Comparison of ENCODE assay signal across 9 cellular contexts in genomic region chr14:74867673-74868072, GRCh38. TPM values are rescaled to one million over a fixed set of nuclear protein-coding genes. Genes with fewer than 3 reads are reported as not detected.
A peak's percentile ranks its signal among the peaks of the same experiment; 100 is the strongest.
DNase-seq lines count a peak whose midpoint lies in the region; ATAC-seq and TF ChIP-seq lines count a peak whose summit lies in the region.
"Had no signal": no experiment of that assay in that cellular context is flagged by ENCODE, and none has a peak within 500 bp of the region (broad histone marks: within the 10 kb centered on the region; RNA-seq: fewer than 3 reads in every experiment).

No MANE protein-coding gene starts in this region.

- no peaks in the 10 kb centered on the region for H3K4me1 ChIP-seq in endodermal cell (ENCODE audit: control insufficient read depth, insufficient read depth, low read length)

- DNase-seq in Kasumi-1 (lab: John Stamatoyannopoulos, UW) (peak; percentile 53 to 75), fibroblast of gingiva (ENCODE audit: low read depth) (peak; percentile 87), NCI-H2107 (lab: John Stamatoyannopoulos, UW) (no peak), endodermal cell (no peak)
- DNase-seq in activated CD8-positive, alpha-beta memory T cell treated with anti-CD3 and anti-CD28 coated beads for 4 hours (ENCODE audit: low read depth in 2 of 2) = peak; percentile 16 to 43
- peak; percentile 21 for DNase-seq in stimulated activated CD8-positive, alpha-beta memory T cell treated with anti-CD3 and anti-CD28 coated beads, Interleukin-12 subunit alpha, Interleukin-12 subunit beta, amount 100 ng/mL, for 4 hours (ENCODE audit: low read depth)

- H3K27me3 ChIP-seq in endodermal cell (ENCODE audit: control insufficient read depth, insufficient read depth, low read length, poor library complexity, severe bottlenecking) = peaks cover 29% of the 10 kb centered on the region

- H3K4me3 ChIP-seq in endodermal cell (ENCODE audit: low read length) = no peak overlapping the region

- H3K9ac ChIP-seq in endodermal cell (ENCODE audit: extremely low read depth, low read length, poor library complexity, severe bottlenecking) = no peak overlapping the region

- H3K4me3 Mint-ChIP-seq in endodermal cell = no peak overlapping the region

- TF ChIP-seq CTCF in endodermal cell (conservative IDR thresholded peaks at IDR 0.05) = no peak

- 82 to 93% methylated on average over 5 of the region's 5 CpGs for WGBS in endodermal cell (ENCODE audit: insufficient coverage in 1 of 2, insufficient read length in 1 of 2), 2 experiments

- H3K27ac Mint-ChIP-seq in endodermal cell = no peak overlapping the region

- no peaks in the 10 kb centered on the region for H3K36me3 Mint-ChIP-seq in endodermal cell (ENCODE audit: low read depth)

- H3K4me1 Mint-ChIP-seq in endodermal cell = no peaks in the 10 kb centered on the region

- H3K36me3 ChIP-seq in endodermal cell (ENCODE audit: control insufficient read depth, insufficient read depth, low read length) = no peaks in the 10 kb centered on the region

- H3K27me3 Mint-ChIP-seq in endodermal cell (ENCODE audit: insufficient read depth) = peaks cover 32% of the 10 kb centered on the region

- ATAC-seq in GM21367 (IDR thresholded peaks at IDR 0.05; ENCODE audit: unreplicated experiment) = no peak
- no peak for ATAC-seq in HG03108 (IDR thresholded peaks at IDR 0.05; ENCODE audit: unreplicated experiment)

- H3K27ac ChIP-seq in endodermal cell (ENCODE audit: low read depth, low read length) = no peak overlapping the region

- no peaks in the 10 kb centered on the region for H3K9me3 Mint-ChIP-seq in endodermal cell

- H3K9me3 ChIP-seq in endodermal cell (ENCODE audit: control insufficient read depth, low read length) = no peaks in the 10 kb centered on the region

RNA-seq across cellular contexts. Expression of gene PROX2, which starts 8.3 kb away (rescaled TPM):
- not detected for total RNA-seq in endodermal cell
- not detected for polyA plus RNA-seq in endodermal cell (2013, experiment 1 of 2)
- not detected for polyA plus RNA-seq in endodermal cell (2013, experiment 2 of 2)
- total RNA-seq: kidney epithelial cell had no signal

RNA-seq across cellular contexts. Expression of gene DLST, which starts 14.0 kb away (rescaled TPM):
- total RNA-seq in endodermal cell = 100 to 1,000 TPM; 119 to 126 TPM
- polyA plus RNA-seq in endodermal cell (2013, experiment 1 of 2) = 84.7 TPM
- polyA plus RNA-seq in endodermal cell (2013, experiment 2 of 2) = 76.8 TPM

RNA-seq across cellular contexts. Expression of gene RPS6KL1, which starts 55.4 kb away (rescaled TPM):
- total RNA-seq in endodermal cell = 10 to 100 TPM in 1 of 2 donors, 1 to 10 TPM in 1; 4.4 to 10.4 TPM
- 9.9 TPM for polyA plus RNA-seq in endodermal cell (2013, experiment 1 of 2)
- 8.9 TPM for polyA plus RNA-seq in endodermal cell (2013, experiment 2 of 2)

Comparison
In these comparisons a context has a peak if more than half of its experiments do, and no peak if none do; other contexts are left out.
1. DNase-seq: peak in Kasumi-1 (2 of 2), activated CD8-positive, alpha-beta memory T cell treated with anti-CD3 and anti-CD28 coated beads for 4 hours (2 of 2), fibroblast of gingiva (single experiment) and stimulated activated CD8-positive, alpha-beta memory T cell treated with anti-CD3 and anti-CD28 coated beads, Interleukin-12 subunit alpha, Interleukin-12 subunit beta, amount 100 ng/mL, for 4 hours (single experiment); none in NCI-H2107 (single experiment) and endodermal cell (single experiment).